In genomic region chr9:11374961-11375360, GRCh38 we compare ENCODE assay signal across 18 cellular contexts.
A peak's percentile ranks its signal among the peaks of the same experiment; 100 is the strongest.
DNase-seq lines count a peak whose midpoint lies in the region; ATAC-seq and TF ChIP-seq lines count a peak whose summit lies in the region.
"Had no signal": no experiment of that assay in that cellular context is flagged by ENCODE, and none has a peak within 500 bp of the region (broad histone marks: within the 10 kb centered on the region; RNA-seq: fewer than 3 reads in every experiment).

No MANE protein-coding gene starts in this region.

- DNase-seq in GM23338 (ENCODE audit: low spot score) (peak; percentile 41), WTC11 (ENCODE audit: low spot score) (no peak), iPS DF 4.7 (ENCODE audit: extremely low read depth, low spot score) (peak; percentile 2), neuronal stem cell (ENCODE audit: low spot score) (peak; percentile 1), omental fat pad (ENCODE audit: low spot score) (no peak), NCI-H2227 (lab: John Stamatoyannopoulos, UW; ENCODE audit: unreplicated experiment) (no peak)
- DNase-seq: CD4-positive, alpha-beta memory T cell; DMS153; DMS79; GF-D8; HCEC 1CT; IMR-90 had no signal

- H3K4me2 ChIP-seq in GM23338 = no peak overlapping the region
- H3K4me2 ChIP-seq in neuronal stem cell (ENCODE audit: insufficient read depth, low read length, poor library complexity, severe bottlenecking) = no peak overlapping the region
- H3K4me2 ChIP-seq: A549, BLaER1 had no signal

- H3F3A ChIP-seq in GM23338 (replicated peaks; ENCODE audit: low read depth) = no peaks in the 10 kb centered on the region

- no peak overlapping the region for H3K9ac ChIP-seq in neuronal stem cell (ENCODE audit: low read depth, low read length, poor library complexity)
- H3K9ac ChIP-seq: BLaER1 had no signal

- no peaks in the 10 kb centered on the region for H3K36me3 Mint-ChIP-seq in GM23338 (ENCODE audit: low read depth)
- no peaks in the 10 kb centered on the region for H3K36me3 Mint-ChIP-seq in WTC11
- H3K36me3 Mint-ChIP-seq: CD14-positive monocyte; CD4-positive, alpha-beta memory T cell had no signal

- H3K9me3 Mint-ChIP-seq in GM23338 = no peaks in the 10 kb centered on the region
- H3K9me3 Mint-ChIP-seq in WTC11 = no peaks in the 10 kb centered on the region

- POLR2A ChIA-PET in WTC11 (lab: Charles Lee) = interaction anchor here (0.7 kb wide), 1 partner anchor 152 kb away, joined by 6 read pairs; no protein-coding TSS in a partner anchor

- ATAC-seq in GM23338 = peak; percentile 73
- ATAC-seq in WTC11 = peak; percentile 83
- ATAC-seq in GM18511 (IDR thresholded peaks at IDR 0.05; ENCODE audit: unreplicated experiment) = no peak
- ATAC-seq in omental fat pad (ENCODE audit: low FRiP score) = no peak
- ATAC-seq: A549, K562 had no signal

- H3K4me3 ChIP-seq in GM23338 = no peak overlapping the region
- H3K4me3 ChIP-seq in neuronal stem cell (ENCODE audit: low read length in 2 of 2) = no peak overlapping the region
- H3K4me3 ChIP-seq: A549, BLaER1, K562 had no signal

- no peak overlapping the region for H4K8ac ChIP-seq in neuronal stem cell (ENCODE audit: low read depth, low read length)

- 0 to 80% methylated on average over 1 of the region's 7 CpGs for WGBS in neuronal stem cell (ENCODE audit: extremely low coverage in 2 of 2, insufficient read length in 2 of 2, insufficient replicate concordance in 1 of 2), 2 donors

- no peak overlapping the region for H2AFZ ChIP-seq in GM23338
- H2AFZ ChIP-seq in neuronal stem cell (ENCODE audit: low read length) = no peak overlapping the region

- no peak overlapping the region for H2BK120ac ChIP-seq in neuronal stem cell (ENCODE audit: low read depth, low read length)

- H3K79me1 ChIP-seq in neuronal stem cell (ENCODE audit: low read depth, low read length) = no peaks in the 10 kb centered on the region

- H2BK15ac ChIP-seq in neuronal stem cell (ENCODE audit: low read length) = no peak overlapping the region

- TF ChIP-seq CTCF in GM23338 (conservative IDR thresholded peaks at IDR 0.05; ENCODE audit: low read depth in 2 of 2) = no peak
- no peak for TF ChIP-seq CTCF in WTC11 (IDR thresholded peaks at IDR 0.05)
- no peak for TF ChIP-seq CTCF in omental fat pad (IDR thresholded peaks at IDR 0.05)

- H3K27ac ChIP-seq in GM23338 (ENCODE audit: low read depth) = no peak overlapping the region
- no peak overlapping the region for H3K27ac ChIP-seq in neuronal stem cell (replicated peaks; ENCODE audit: low read length)
- H3K27ac ChIP-seq: 22Rv1, A549, BLaER1 had no signal

- H3K4me1 Mint-ChIP-seq in GM23338 (peaks cover 9% of the 10 kb centered on the region), WTC11 (peaks cover 14% of the 10 kb centered on the region)
- H3K4me1 Mint-ChIP-seq: CD14-positive monocyte; CD4-positive, alpha-beta memory T cell had no signal

- H3K27ac Mint-ChIP-seq in GM23338 (peak overlapping the region; percentile 93), WTC11 (peak overlapping the region; percentile 95)
- H3K27ac Mint-ChIP-seq: CD14-positive monocyte had no signal

- H3K36me3 ChIP-seq in GM23338 (ENCODE audit: insufficient read depth) = no peaks in the 10 kb centered on the region
- H3K36me3 ChIP-seq in neuronal stem cell (replicated peaks in 1 of 2; ENCODE audit: control insufficient read depth in 2 of 2, insufficient read depth in 2 of 2, low read length in 2 of 2) = no peaks in the 10 kb centered on the region
- H3K36me3 ChIP-seq: BLaER1 had no signal

- no peak overlapping the region for H2AK5ac ChIP-seq in neuronal stem cell (ENCODE audit: low read depth, low read length)

- CTCF ChIA-PET in WTC11 (lab: Charles Lee) = interaction anchor here (0.7 kb wide), 1 partner anchor 60 kb away, joined by 3 read pairs; no protein-coding TSS in a partner anchor

- H3K23ac ChIP-seq in neuronal stem cell (ENCODE audit: low read depth, low read length, poor library complexity) = no peak overlapping the region

- H3K27me3 ChIP-seq in GM23338 (ENCODE audit: insufficient read depth) (no peaks in the 10 kb centered on the region), neuronal stem cell (ENCODE audit: control insufficient read depth in 3 of 3, insufficient read depth in 3 of 3, low read depth in 1 of 3, low read length in 3 of 3) (no peaks in the 10 kb centered on the region)
- H3K27me3 ChIP-seq: BLaER1 had no signal

- H3K4me1 ChIP-seq in GM23338 (ENCODE audit: insufficient read depth) = peaks cover 9% of the 10 kb centered on the region; the same call in 1 of the 2 replicates
- peaks cover 0 to 2% of the 10 kb centered on the region in 2 donors for H3K4me1 ChIP-seq in neuronal stem cell (ENCODE audit: control insufficient read depth in 2 of 2, insufficient read depth in 1 of 2, low read depth in 1 of 2, low read length in 2 of 2)
- H3K4me1 ChIP-seq: A549, BLaER1 had no signal

- H3K27me3 Mint-ChIP-seq in GM23338 (ENCODE audit: insufficient read depth, low read depth, poor library complexity) = peaks cover 1% of the 10 kb centered on the region
- no peaks in the 10 kb centered on the region for H3K27me3 Mint-ChIP-seq in WTC11 (ENCODE audit: low read depth)
- H3K27me3 Mint-ChIP-seq: CD4-positive, alpha-beta memory T cell had no signal

- H3K4me3 Mint-ChIP-seq in GM23338 = no peak overlapping the region
- H3K4me3 Mint-ChIP-seq in WTC11 = no peak overlapping the region; the same call in 1 of the 2 replicates
- H3K4me3 Mint-ChIP-seq: CD14-positive monocyte; CD4-positive, alpha-beta memory T cell had no signal

- no peak overlapping the region for H4K91ac ChIP-seq in neuronal stem cell (ENCODE audit: low read depth, low read length, poor library complexity)

- no peaks in the 10 kb centered on the region for H3K9me2 ChIP-seq in GM23338 (ENCODE audit: insufficient read depth)

- H2BK5ac ChIP-seq in neuronal stem cell (ENCODE audit: low read length) = no peak overlapping the region

- H2BK12ac ChIP-seq in neuronal stem cell (ENCODE audit: low read length) = no peak overlapping the region

- H3K14ac ChIP-seq in neuronal stem cell (ENCODE audit: low read length) = no peak overlapping the region

- no peak overlapping the region for H3K18ac ChIP-seq in neuronal stem cell (ENCODE audit: low read length)

- no peak overlapping the region for H3K4ac ChIP-seq in neuronal stem cell (ENCODE audit: low read length)

- H3K79me2 ChIP-seq in GM23338 (replicated peaks; ENCODE audit: insufficient read depth) = no peaks in the 10 kb centered on the region

- no peaks in the 10 kb centered on the region for H4K20me1 ChIP-seq in GM23338 (replicated peaks; ENCODE audit: insufficient read depth)
- H4K20me1 ChIP-seq: BLaER1 had no signal

- no peaks in the 10 kb centered on the region for H3K9me3 ChIP-seq in neuronal stem cell (replicated peaks in 1 of 2; ENCODE audit: control insufficient read depth in 2 of 2, insufficient read depth in 1 of 2, low read depth in 1 of 2, low read length in 2 of 2)
- H3K9me3 ChIP-seq: BLaER1 had no signal

TF ChIP-seq in GM23338, 12 proteins besides CTCF, POLR2A, EP300 and RAD21:
- TF ChIP-seq EZH2 (IDR thresholded peaks at IDR 0.05; ENCODE audit: low read depth, unreplicated experiment) = no peak
- no peak for TF ChIP-seq ZNF331 (CRISPR knock-in tag; IDR thresholded peaks at IDR 0.05; ENCODE audit: low read depth)
- no peak for TF ChIP-seq JUNB (IDR thresholded peaks at IDR 0.05; ENCODE audit: unreplicated experiment)
- TF ChIP-seq NANOG (IDR thresholded peaks at IDR 0.05; ENCODE audit: borderline replicate concordance) = no peak

TF ChIP-seq in WTC11, 78 proteins besides CTCF, POLR2A, EP300 and RAD21:
- TF ChIP-seq, protein P1, sequence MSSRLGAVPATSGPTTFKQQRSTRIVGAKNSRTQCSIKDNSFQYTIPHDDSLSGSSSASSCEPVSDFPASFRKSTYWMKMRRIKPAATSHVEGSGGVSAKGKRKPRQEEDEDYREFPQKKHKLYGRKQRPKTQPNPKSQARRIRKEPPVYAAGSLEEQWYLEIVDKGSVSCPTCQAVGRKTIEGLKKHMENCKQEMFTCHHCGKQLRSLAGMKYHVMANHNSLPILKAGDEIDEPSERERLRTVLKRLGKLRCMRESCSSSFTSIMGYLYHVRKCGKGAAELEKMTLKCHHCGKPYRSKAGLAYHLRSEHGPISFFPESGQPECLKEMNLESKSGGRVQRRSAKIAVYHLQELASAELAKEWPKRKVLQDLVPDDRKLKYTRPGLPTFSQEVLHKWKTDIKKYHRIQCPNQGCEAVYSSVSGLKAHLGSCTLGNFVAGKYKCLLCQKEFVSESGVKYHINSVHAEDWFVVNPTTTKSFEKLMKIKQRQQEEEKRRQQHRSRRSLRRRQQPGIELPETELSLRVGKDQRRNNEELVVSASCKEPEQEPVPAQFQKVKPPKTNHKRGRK (CRISPR knock-in tag; IDR thresholded peaks at IDR 0.05; ENCODE audit: borderline replicate concordance) = 0 out of 2 replicates have a peak, but pooled peaks have one; percentile 30
- no peak for TF ChIP-seq GRHL2 (CRISPR knock-in tag; IDR thresholded peaks at IDR 0.05; ENCODE audit: insufficient replicate concordance, severe bottlenecking)

Comparison
In these comparisons a context has a peak if more than half of its experiments do, and no peak if none do; other contexts are left out.
1. ATAC-seq: peak in GM23338 (single experiment) and WTC11 (single experiment); none in GM18511 (single experiment) and omental fat pad (single experiment).
2. DNase-seq: peak in GM23338 (single experiment), iPS DF 4.7 (single experiment) and neuronal stem cell (single experiment); none in WTC11 (single experiment), omental fat pad (single experiment) and NCI-H2227 (single experiment).